ENCODE assay signal across 2 cellular contexts in genomic region chr1:9078035-9078948, GRCh38.
TF ChIP-seq lines count a peak whose summit lies in the region.

No MANE protein-coding gene starts in this region.

TF ChIP-seq in SK-N-SH treated with all-trans-retinoic acid at 6 μM for 48 hours, 23 proteins besides CTCF, POLR2A, EP300 and RAD21 (continued from another document):
- TF ChIP-seq POU6F1 (CRISPR knock-in tag; IDR thresholded peaks at IDR 0.05; ENCODE audit: borderline replicate concordance, low read depth): no peak
- no peak for TF ChIP-seq TSHZ2 (CRISPR knock-in tag; IDR thresholded peaks at IDR 0.05)
- TF ChIP-seq ARNTL (CRISPR knock-in tag; IDR thresholded peaks at IDR 0.05; ENCODE audit: borderline replicate concordance, low read depth): no peak
- no peak for TF ChIP-seq GLIS3 (CRISPR knock-in tag; IDR thresholded peaks at IDR 0.05)
- TF ChIP-seq ZNF70 (CRISPR knock-in tag; IDR thresholded peaks at IDR 0.05): no peak
- TF ChIP-seq CSRNP3 (CRISPR knock-in tag; IDR thresholded peaks at IDR 0.05): no peak

TF ChIP-seq in K562, 482 proteins besides CTCF, POLR2A, EP300 and RAD21 (continued from another document):
- TF ChIP-seq NCOA6 (IDR thresholded peaks at IDR 0.05): no peak
- TF ChIP-seq ZNF324 (CRISPR knock-in tag; IDR thresholded peaks at IDR 0.05): 0 out of 2 replicates have a peak, but pooled peaks have one; percentile 51
- TF ChIP-seq REST (CRISPR knock-in tag; IDR thresholded peaks at IDR 0.05; ENCODE audit: low read depth): 0 out of 2 replicates have a peak, but pooled peaks have one; percentile 47
- peak; percentile 67; the same call in 1 of the 2 replicates for TF ChIP-seq NFXL1 (CRISPR knock-in tag; IDR thresholded peaks at IDR 0.05)
- peak; percentile 80 for TF ChIP-seq ZSCAN32 (CRISPR knock-in tag; IDR thresholded peaks at IDR 0.05)
- peak; percentile 95 for TF ChIP-seq THRB (CRISPR knock-in tag; conservative IDR thresholded peaks at IDR 0.05)
- TF ChIP-seq ZNF431 (CRISPR knock-in tag; IDR thresholded peaks at IDR 0.05): no peak
- TF ChIP-seq ZC3H4 (CRISPR knock-in tag; IDR thresholded peaks at IDR 0.05; ENCODE audit: borderline replicate concordance): no peak
- TF ChIP-seq SRF (CRISPR knock-in tag; IDR thresholded peaks at IDR 0.05): peak in 1 of 2 experiments; percentile 92; a peak in 2 of 4 replicates
- no peak for TF ChIP-seq ARHGAP35 (IDR thresholded peaks at IDR 0.05; ENCODE audit: partially characterized antibody)
- TF ChIP-seq XRCC3 (IDR thresholded peaks at IDR 0.05): no peak
- no peak for TF ChIP-seq ZNF184 (CRISPR knock-in tag; IDR thresholded peaks at IDR 0.05)
- peak; percentile 81; the same call in 1 of the 2 replicates for TF ChIP-seq ZNF79 (CRISPR knock-in tag; IDR thresholded peaks at IDR 0.05; ENCODE audit: low read depth)
- TF ChIP-seq ZBTB9 (CRISPR knock-in tag; IDR thresholded peaks at IDR 0.05): 0 out of 2 replicates have a peak, but pooled peaks have one; percentile 66
- TF ChIP-seq ELF1 (tag; IDR thresholded peaks at IDR 0.05): no peak
- TF ChIP-seq ESRRA (IDR thresholded peaks at IDR 0.05; ENCODE audit: borderline replicate concordance, low read depth): peak; percentile 70
- TF ChIP-seq SRSF9 (IDR thresholded peaks at IDR 0.05; ENCODE audit: borderline replicate concordance, low read depth, low read length): no peak
- TF ChIP-seq ZNF165 (CRISPR knock-in tag; IDR thresholded peaks at IDR 0.05; ENCODE audit: borderline replicate concordance): peak; percentile 82; the same call in 1 of the 2 replicates
- TF ChIP-seq CEBPG (CRISPR knock-in tag; IDR thresholded peaks at IDR 0.05): no peak
- TF ChIP-seq CEBPG (tag; conservative IDR thresholded peaks at IDR 0.05 in 1 of 2, IDR thresholded peaks at IDR 0.05 in 1 of 2): peak; percentile 27 to 56; a peak in 2 of 4 replicates
- TF ChIP-seq SMAD3 (CRISPR knock-in tag; conservative IDR thresholded peaks at IDR 0.05): peak; percentile 74
- TF ChIP-seq RFX1 (IDR thresholded peaks at IDR 0.05): peak; percentile 54
- TF ChIP-seq PTTG1 (tag; IDR thresholded peaks at IDR 0.05; ENCODE audit: low read depth): peak; percentile 53; the same call in 1 of the 2 replicates
- peak in 1 of 2 experiments; percentile 64; a peak in 2 of 4 replicates for TF ChIP-seq MAZ (CRISPR knock-in tag; conservative IDR thresholded peaks at IDR 0.05 in 1 of 2, IDR thresholded peaks at IDR 0.05 in 1 of 2)
- TF ChIP-seq NR1H2 (CRISPR knock-in tag; IDR thresholded peaks at IDR 0.05): no peak
- peak; percentile 96; the same call in 1 of the 2 replicates for TF ChIP-seq ZNF395 (CRISPR knock-in tag; IDR thresholded peaks at IDR 0.05)
- TF ChIP-seq ZKSCAN8 (CRISPR knock-in tag; IDR thresholded peaks at IDR 0.05): peak; percentile 83; the same call in 1 of the 2 replicates
